34 cellular contexts compared by ENCODE assay signal in the genomic region with DNA sequence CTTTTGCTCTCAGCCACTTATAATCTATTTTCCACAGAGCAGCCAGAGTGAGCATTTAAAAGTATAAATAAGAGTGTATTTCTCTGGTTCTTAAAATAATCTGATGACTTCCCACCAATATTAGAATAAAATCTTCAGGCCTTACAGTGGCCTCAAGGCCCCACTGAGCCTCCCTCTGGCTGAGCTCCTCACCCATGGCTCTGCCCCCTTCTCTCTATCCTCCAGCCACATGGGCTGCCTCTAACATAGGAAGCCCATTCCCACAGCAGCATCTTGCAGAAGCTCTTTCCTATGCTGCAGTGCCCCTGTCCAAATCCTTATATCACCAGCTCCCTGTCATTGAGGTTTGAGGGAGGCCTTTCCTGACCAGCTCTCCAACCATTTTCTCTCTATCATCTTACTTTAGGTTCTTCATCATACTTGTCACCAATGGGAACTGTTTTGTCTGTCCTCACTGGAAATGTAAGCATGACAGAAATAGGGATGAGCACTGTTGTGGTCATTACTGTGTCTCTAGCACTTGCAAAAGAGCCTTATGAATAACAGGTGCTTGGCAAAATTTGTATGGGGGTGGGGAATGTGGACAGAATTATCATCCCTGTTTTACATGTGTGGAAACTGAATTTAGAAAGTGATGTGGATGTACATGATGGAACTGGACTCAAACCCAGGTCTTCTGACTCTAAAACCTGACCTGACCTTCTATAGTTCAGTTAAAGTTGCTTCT.
"Had no signal": no experiment of that assay in that cellular context is flagged by ENCODE, and none has a peak within 500 bp of the region (broad histone marks: within the 10 kb centered on the region; RNA-seq: fewer than 3 reads in every experiment).

No MANE protein-coding gene starts in this region.

- H3K4me1 ChIP-seq: Peyer's patch, SJSA1 had no signal

- DNase-seq: activated CD4-positive, alpha-beta T cell treated with anti-CD3 and anti-CD28 coated beads for 1 hour; activated CD4-positive, alpha-beta T cell treated with anti-CD3 and anti-CD28 coated beads for 48 hours; activated CD4-positive, alpha-beta T cell treated with anti-CD3 and anti-CD28 coated beads, Interleukin-2, amount 50 U/mL, for 4 hours; activated CD4-positive, CD25-positive, alpha-beta regulatory T cell; activated CD8-positive, alpha-beta T cell treated with anti-CD3 and anti-CD28 coated beads for 36 hours; activated gamma-delta T cell; activated naive CD4-positive, alpha-beta T cell treated with Interleukin-2 at 50 U/mL for 16 hours; activated naive CD8-positive, alpha-beta T cell treated with anti-CD3 and anti-CD28 coated beads, Interleukin-2, amount 10 ng/mL, durations not matched to agents 7 days and 5 days; activated T-cell treated with anti-CD3 and anti-CD28 coated beads, Interleukin-2, amount 50 U/mL, for 24 hours; amygdala; Kasumi-1; KG1; NCI-H1048; NCI-H1105 treated with DMSO at 0.1 percent for 48 hours; NCI-H1436; NCI-H1694; NCI-H1930; NCI-H2081 treated with DMSO at 0.1 percent for 48 hours; NCI-H345; NCI-H524 treated with DMSO at 0.1 percent for 48 hours; NCI-H774; Peyer's patch; RPMI8226; SHP77 treated with DMSO at 0.1 percent for 48 hours; SW 1271; T-helper 1 cell; T-helper 2 cell; T-helper 9 cell; WERI-Rb-1 had no signal

- H3K36me3 ChIP-seq: ascending aorta, cardiac muscle cell, MG63, Peyer's patch, SJSA1 had no signal

- ATAC-seq: activated CD8-positive, alpha-beta T cell treated with anti-CD3 and anti-CD28 coated beads for 36 hours; PC-3 had no signal

- H3K27me3 ChIP-seq: ascending aorta, cardiac muscle cell, MG63, Peyer's patch, SJSA1 had no signal

- H3K9me3 ChIP-seq: ascending aorta, MG63, Peyer's patch, SJSA1 had no signal

- H3K4me3 ChIP-seq: ascending aorta, cardiac muscle cell, MG63, Peyer's patch, SJSA1 had no signal

- H3K27ac ChIP-seq: cardiac muscle cell, Peyer's patch, SJSA1 had no signal
